1 cellular context compared by ENCODE assay signal in the genomic region with DNA sequence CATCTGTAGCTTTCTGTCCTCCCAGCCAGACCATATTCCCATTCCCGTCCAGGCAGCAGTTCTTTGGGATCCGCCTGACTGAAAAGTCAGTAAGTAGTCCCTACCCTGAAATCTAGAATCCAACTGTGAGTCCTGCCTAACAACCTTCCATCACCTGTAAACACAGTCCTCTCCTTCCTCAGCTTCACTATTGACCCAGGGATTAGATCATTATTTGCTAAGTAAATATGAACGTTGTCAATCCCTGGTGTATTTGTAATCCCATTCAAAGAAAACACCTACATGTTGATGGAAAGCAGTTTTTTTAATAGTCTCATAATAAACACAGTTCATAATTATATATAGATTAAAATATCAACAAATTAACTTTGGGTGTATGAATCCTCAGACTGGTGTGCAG.
TF ChIP-seq lines count a peak whose summit lies in the region.

No MANE protein-coding gene starts in this region.

TF ChIP-seq in HepG2, 621 proteins besides CTCF, POLR2A, EP300 and RAD21 (continued from another document):
- TF ChIP-seq, protein P1, sequence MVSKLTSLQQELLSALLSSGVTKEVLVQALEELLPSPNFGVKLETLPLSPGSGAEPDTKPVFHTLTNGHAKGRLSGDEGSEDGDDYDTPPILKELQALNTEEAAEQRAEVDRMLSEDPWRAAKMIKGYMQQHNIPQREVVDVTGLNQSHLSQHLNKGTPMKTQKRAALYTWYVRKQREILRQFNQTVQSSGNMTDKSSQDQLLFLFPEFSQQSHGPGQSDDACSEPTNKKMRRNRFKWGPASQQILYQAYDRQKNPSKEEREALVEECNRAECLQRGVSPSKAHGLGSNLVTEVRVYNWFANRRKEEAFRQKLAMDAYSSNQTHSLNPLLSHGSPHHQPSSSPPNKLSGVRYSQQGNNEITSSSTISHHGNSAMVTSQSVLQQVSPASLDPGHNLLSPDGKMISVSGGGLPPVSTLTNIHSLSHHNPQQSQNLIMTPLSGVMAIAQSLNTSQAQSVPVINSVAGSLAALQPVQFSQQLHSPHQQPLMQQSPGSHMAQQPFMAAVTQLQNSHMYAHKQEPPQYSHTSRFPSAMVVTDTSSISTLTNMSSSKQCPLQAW (CRISPR knock-in tag; IDR thresholded peaks at IDR 0.05) = no peak
- TF ChIP-seq ZNF556 (CRISPR knock-in tag; IDR thresholded peaks at IDR 0.05; ENCODE audit: borderline replicate concordance) (no peak), LCORL (IDR thresholded peaks at IDR 0.05) (no peak), LCORL (CRISPR knock-in tag; IDR thresholded peaks at IDR 0.05) (peak; percentile 49; the same call in 1 of the 2 replicates), RCOR2 (CRISPR knock-in tag; IDR thresholded peaks at IDR 0.05) (peak; percentile 88), ZSCAN31 (CRISPR knock-in tag; IDR thresholded peaks at IDR 0.05; ENCODE audit: low read depth) (no peak)
- TF ChIP-seq, protein P2, sequence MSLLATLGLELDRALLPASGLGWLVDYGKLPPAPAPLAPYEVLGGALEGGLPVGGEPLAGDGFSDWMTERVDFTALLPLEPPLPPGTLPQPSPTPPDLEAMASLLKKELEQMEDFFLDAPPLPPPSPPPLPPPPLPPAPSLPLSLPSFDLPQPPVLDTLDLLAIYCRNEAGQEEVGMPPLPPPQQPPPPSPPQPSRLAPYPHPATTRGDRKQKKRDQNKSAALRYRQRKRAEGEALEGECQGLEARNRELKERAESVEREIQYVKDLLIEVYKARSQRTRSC (CRISPR knock-in tag; IDR thresholded peaks at IDR 0.05; ENCODE audit: low read depth) = no peak
- TF ChIP-seq, protein P3, sequence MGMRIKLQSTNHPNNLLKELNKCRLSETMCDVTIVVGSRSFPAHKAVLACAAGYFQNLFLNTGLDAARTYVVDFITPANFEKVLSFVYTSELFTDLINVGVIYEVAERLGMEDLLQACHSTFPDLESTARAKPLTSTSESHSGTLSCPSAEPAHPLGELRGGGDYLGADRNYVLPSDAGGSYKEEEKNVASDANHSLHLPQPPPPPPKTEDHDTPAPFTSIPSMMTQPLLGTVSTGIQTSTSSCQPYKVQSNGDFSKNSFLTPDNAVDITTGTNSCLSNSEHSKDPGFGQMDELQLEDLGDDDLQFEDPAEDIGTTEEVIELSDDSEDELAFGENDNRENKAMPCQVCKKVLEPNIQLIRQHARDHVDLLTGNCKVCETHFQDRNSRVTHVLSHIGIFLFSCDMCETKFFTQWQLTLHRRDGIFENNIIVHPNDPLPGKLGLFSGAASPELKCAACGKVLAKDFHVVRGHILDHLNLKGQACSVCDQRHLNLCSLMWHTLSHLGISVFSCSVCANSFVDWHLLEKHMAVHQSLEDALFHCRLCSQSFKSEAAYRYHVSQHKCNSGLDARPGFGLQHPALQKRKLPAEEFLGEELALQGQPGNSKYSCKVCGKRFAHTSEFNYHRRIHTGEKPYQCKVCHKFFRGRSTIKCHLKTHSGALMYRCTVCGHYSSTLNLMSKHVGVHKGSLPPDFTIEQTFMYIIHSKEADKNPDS (CRISPR knock-in tag; IDR thresholded peaks at IDR 0.05) = no peak
